ENCODE assay signal across 13 cellular contexts in genomic region chr9:27108981-27109541, GRCh38. TPM values are rescaled to one million over a fixed set of nuclear protein-coding genes. Genes with fewer than 3 reads are reported as not detected.
DNase-seq lines count a peak whose midpoint lies in the region; ATAC-seq, FAIRE-seq and TF ChIP-seq lines count a peak whose summit lies in the region.
"Had no signal": no experiment of that assay in that cellular context is flagged by ENCODE, and none has a peak within 500 bp of the region (broad histone marks: within the 10 kb centered on the region; RNA-seq: fewer than 3 reads in every experiment).

Gene TEK, plus strand, starts transcription at chr9:27109225. Its CDS starts 366 bp downstream, at chr9:27109591.

- peak within 1 kb of the TSS; percentile 57 for H3K27ac Mint-ChIP-seq in endodermal cell
- H3K27ac Mint-ChIP-seq: activated naive CD8-positive, alpha-beta T cell treated with anti-CD3 and anti-CD28 coated beads, Interleukin-2, amount 50 U/mL, for 24 hours; immature natural killer cell had no signal

- TF ChIP-seq EP300 in stomach (IDR thresholded peaks at IDR 0.05) = no peak

- intact Hi-C loops in kidney (cut with DNase I) = no loop called here
- intact Hi-C loops in stomach (cut with DNase I; ENCODE audit: low total_unique reads) = no loop called here

- no peak for FAIRE-seq in kidney (lab: Jason Lieb, UNC)
- FAIRE-seq: K562 had no signal

- no peaks in the 10 kb centered on the region for H3K27me3 ChIP-seq in endodermal cell (ENCODE audit: control insufficient read depth, insufficient read depth, low read length, poor library complexity, severe bottlenecking)
- no peaks in the 10 kb centered on the region for H3K27me3 ChIP-seq in stomach
- no peaks in the 10 kb centered on the region for H3K27me3 ChIP-seq in WERI-Rb-1 (ENCODE audit: insufficient read depth, low read depth, severe bottlenecking)

- 37 to 53% methylated on average over 3 to 9 of the region's 9 CpGs for WGBS in endodermal cell (ENCODE audit: insufficient coverage in 1 of 2, insufficient read length in 1 of 2), 2 experiments
- 44 to 58% (median 53%) methylated on average over 9 of the region's 9 CpGs for WGBS in stomach, 5 donors

- no peak for TF ChIP-seq POLR2A in stomach (IDR thresholded peaks at IDR 0.05)

- peak within 1 kb of the TSS; percentile 41 for H3K4me3 Mint-ChIP-seq in endodermal cell
- H3K4me3 Mint-ChIP-seq: activated naive CD8-positive, alpha-beta T cell treated with anti-CD3 and anti-CD28 coated beads, Interleukin-2, amount 50 U/mL, for 24 hours; immature natural killer cell had no signal

- H3K27ac ChIP-seq in endodermal cell (ENCODE audit: low read depth, low read length) (no peak within 1 kb of the TSS), kidney (ENCODE audit: low read depth in 2 of 2, low read length in 2 of 2) (peak within 1 kb of the TSS; percentile 13 to 43), stomach (peak within 1 kb of the TSS in 3 of 5 donors; percentile 4 to 35 (median 29)), WERI-Rb-1 (no peak within 1 kb of the TSS)

- H3K4me1 ChIP-seq in endodermal cell (ENCODE audit: control insufficient read depth, insufficient read depth, low read length) (peaks cover 9% of the 10 kb centered on the region), kidney (ENCODE audit: control insufficient read depth in 1 of 2, insufficient read depth in 1 of 2, low read depth in 1 of 2, low read length in 2 of 2) (no peaks in the 10 kb centered on the region), stomach (peaks cover 0 to 6% (median 0%) of the 10 kb centered on the region in 4 donors)

- H3K4me3 ChIP-seq in endodermal cell (ENCODE audit: low read length) (peak within 1 kb of the TSS; percentile 75), kidney (ENCODE audit: low read length in 2 of 2) (peak within 1 kb of the TSS; percentile 15 to 51), stomach (peak within 1 kb of the TSS in 3 of 4 donors; percentile 11 to 13 (median 13)), WERI-Rb-1 (ENCODE audit: low read depth, low read length) (no peak within 1 kb of the TSS)
- H3K4me3 ChIP-seq: K562 had no signal

- H3K9ac ChIP-seq in endodermal cell (ENCODE audit: extremely low read depth, low read length, poor library complexity, severe bottlenecking) = peak within 1 kb of the TSS; percentile 6
- H3K9ac ChIP-seq in kidney (ENCODE audit: low read length in 2 of 2) = peak within 1 kb of the TSS in 1 of 2 donors; percentile 59

- ATAC-seq in GM21528 (IDR thresholded peaks at IDR 0.05; ENCODE audit: low FRiP score, unreplicated experiment) = no peak
- ATAC-seq: activated CD4-positive, CD25-positive, alpha-beta regulatory T cell treated with anti-CD3 and anti-CD28 coated beads, Interleukin-2, amount 50 U/mL, for 24 hours; activated naive CD8-positive, alpha-beta T cell treated with anti-CD3 and anti-CD28 coated beads, Interleukin-2, amount 50 U/mL, for 24 hours; K562 had no signal

- H3K36me3 ChIP-seq in endodermal cell (ENCODE audit: control insufficient read depth, insufficient read depth, low read length) = no peaks in the 10 kb centered on the region
- no peaks in the 10 kb centered on the region for H3K36me3 ChIP-seq in kidney (ENCODE audit: control insufficient read depth in 1 of 2, insufficient read depth in 2 of 2, low read length in 2 of 2)
- no peaks in the 10 kb centered on the region for H3K36me3 ChIP-seq in stomach
- H3K36me3 ChIP-seq in WERI-Rb-1 = no peaks in the 10 kb centered on the region

- DNase-seq in KBM-7 (peak; percentile 17), endodermal cell (peak; percentile 79), kidney (no peak), stomach (no peak), WERI-Rb-1 (no peak), NCI-H1105 treated with DMSO at 0.1 percent for 48 hours (lab: John Stamatoyannopoulos, UW) (no peak), H4 (ENCODE audit: low spot score) (no peak)
- DNase-seq: activated naive CD8-positive, alpha-beta T cell treated with anti-CD3 and anti-CD28 coated beads, Interleukin-2, amount 50 U/mL, for 24 hours; immature natural killer cell; stimulated activated CD4-positive, alpha-beta T cell treated with anti-CD3 and anti-CD28 coated beads, Interleukin-12 subunit alpha, Interleukin-12 subunit beta, amount 100 ng/mL, for 4 hours had no signal

- no peaks in the 10 kb centered on the region for H3K9me3 ChIP-seq in endodermal cell (ENCODE audit: control insufficient read depth, low read length)
- H3K9me3 ChIP-seq in kidney (ENCODE audit: control insufficient read depth in 1 of 2, low read length in 2 of 2) = no peaks in the 10 kb centered on the region
- H3K9me3 ChIP-seq in stomach = no peaks in the 10 kb centered on the region
- no peaks in the 10 kb centered on the region for H3K9me3 ChIP-seq in WERI-Rb-1 (ENCODE audit: severe bottlenecking)

- no peaks in the 10 kb centered on the region for H3K27me3 Mint-ChIP-seq in endodermal cell (ENCODE audit: insufficient read depth)

- no peaks in the 10 kb centered on the region for H3K9me3 Mint-ChIP-seq in endodermal cell
- H3K9me3 Mint-ChIP-seq: activated naive CD8-positive, alpha-beta T cell treated with anti-CD3 and anti-CD28 coated beads, Interleukin-2, amount 50 U/mL, for 24 hours had no signal

- in situ Hi-C loops in KBM-7 (cut with MboI; ENCODE audit: low pct_unique_long_range_greater_than_20kb, low sequenced_read_pairs) = no loop called here

- peaks cover 17% of the 10 kb centered on the region for H3K4me1 Mint-ChIP-seq in endodermal cell
- H3K4me1 Mint-ChIP-seq: activated naive CD8-positive, alpha-beta T cell treated with anti-CD3 and anti-CD28 coated beads, Interleukin-2, amount 50 U/mL, for 24 hours; immature natural killer cell had no signal

- TF ChIP-seq CTCF in endodermal cell (conservative IDR thresholded peaks at IDR 0.05) = no peak
- TF ChIP-seq CTCF in kidney (IDR thresholded peaks at IDR 0.05; ENCODE audit: borderline replicate concordance, extremely low read depth, insufficient read depth) = no peak
- TF ChIP-seq CTCF in stomach (IDR thresholded peaks at IDR 0.05) = no peak
- TF ChIP-seq CTCF in WERI-Rb-1 (IDR thresholded peaks at IDR 0.05; ENCODE audit: low read depth, low read length) = no peak

- H3K36me3 Mint-ChIP-seq in endodermal cell (ENCODE audit: low read depth) = no peaks in the 10 kb centered on the region
- H3K36me3 Mint-ChIP-seq: immature natural killer cell had no signal

RNA-seq across cellular contexts. Expression of gene TEK, which starts in this region (rescaled TPM):
- total RNA-seq in endodermal cell (1 to 10 TPM; 2.4 to 4.9 TPM), kidney (32.6 TPM), stomach (10 to 100 TPM in 1 of 5 donors, 1 to 10 TPM in 3, not detected in 1; 2.0 to 25.5 (median 4.1) TPM)
- 10.5 TPM for polyA plus RNA-seq in endodermal cell (2013, experiment 1 of 2)
- 10.5 TPM for polyA plus RNA-seq in endodermal cell (2013, experiment 2 of 2)
- polyA plus RNA-seq in kidney (ENCODE audit: insufficient read depth, low read depth, low replicate concordance) (16.1 TPM), stomach (1 to 10 TPM in 1 of 3 donors, under 1 TPM in 2; 0.56 to 1.5 (median 0.92) TPM)
- 0.35 and 0.68 TPM in 2 replicates for total RNA-seq in H4 (2014; rRNA removed; shearing (Covaris generic))
- polyA plus RNA-seq: immature natural killer cell had no signal

Comparison
In these comparisons a context has a peak if more than half of its experiments do, and no peak if none do; other contexts are left out.
1. DNase-seq: peak in KBM-7 (single experiment) and endodermal cell (single experiment); none in kidney (single experiment), stomach (single experiment), WERI-Rb-1 (single experiment), NCI-H1105 treated with DMSO at 0.1 percent for 48 hours (single experiment) and H4 (single experiment).
2. H3K27ac ChIP-seq: peak in kidney (2 of 2) and stomach (3 of 5); none in endodermal cell (single experiment) and WERI-Rb-1 (single experiment).